1 cellular context compared by ENCODE assay signal in genomic region chr3:33439421-33440327, GRCh38.
TF ChIP-seq lines count a peak whose summit lies in the region.

No MANE protein-coding gene starts in this region.

TF ChIP-seq in HepG2, 621 proteins besides CTCF, POLR2A, EP300 and RAD21 (continued from another document and continues in another):
- TF ChIP-seq SNAPC4 (CRISPR knock-in tag; IDR thresholded peaks at IDR 0.05) (no peak), ZFP36 (IDR thresholded peaks at IDR 0.05; ENCODE audit: borderline replicate concordance, low read depth, low read length, partially characterized antibody) (no peak), ZNF691 (CRISPR knock-in tag; IDR thresholded peaks at IDR 0.05; ENCODE audit: borderline replicate concordance, low read depth) (0 out of 2 replicates have a peak, but pooled peaks have one; percentile 38), NFATC3 (CRISPR knock-in tag; IDR thresholded peaks at IDR 0.05) (no peak), REXO4 (CRISPR knock-in tag; IDR thresholded peaks at IDR 0.05; ENCODE audit: borderline replicate concordance) (no peak), ZNF256 (CRISPR knock-in tag; conservative IDR thresholded peaks at IDR 0.05) (no peak), ZNF646 (CRISPR knock-in tag; IDR thresholded peaks at IDR 0.05) (no peak), FOSL1 (CRISPR knock-in tag; IDR thresholded peaks at IDR 0.05; ENCODE audit: borderline replicate concordance) (no peak), HDAC6 (IDR thresholded peaks at IDR 0.05; ENCODE audit: low read depth, low read length) (no peak), SRSF9 (IDR thresholded peaks at IDR 0.05; ENCODE audit: borderline replicate concordance, insufficient read depth, low read depth, low read length, poor library complexity, severe bottlenecking) (no peak), EHMT2 (IDR thresholded peaks at IDR 0.05; ENCODE audit: borderline replicate concordance, low read depth, low read length) (no peak), ZFAT (CRISPR knock-in tag; conservative IDR thresholded peaks at IDR 0.05) (no peak), TSC22D2 (CRISPR knock-in tag; IDR thresholded peaks at IDR 0.05; ENCODE audit: borderline replicate concordance) (no peak), PTBP1 (IDR thresholded peaks at IDR 0.05; ENCODE audit: low read depth, low read length, poor library complexity, severe bottlenecking) (no peak), ZNF34 (CRISPR knock-in tag; IDR thresholded peaks at IDR 0.05; ENCODE audit: borderline replicate concordance) (no peak), PREB (CRISPR knock-in tag; IDR thresholded peaks at IDR 0.05) (no peak), ZGPAT (CRISPR knock-in tag; IDR thresholded peaks at IDR 0.05) (peak; percentile 63; the same call in 1 of the 2 replicates), ZNF232 (CRISPR knock-in tag; IDR thresholded peaks at IDR 0.05; ENCODE audit: borderline replicate concordance) (no peak; the same call in 1 of the 2 replicates), ZZZ3 (CRISPR knock-in tag; IDR thresholded peaks at IDR 0.05; ENCODE audit: borderline replicate concordance) (no peak), AFF4 (CRISPR knock-in tag; IDR thresholded peaks at IDR 0.05) (peak; percentile 76; the same call in 1 of the 2 replicates), PHF5A (CRISPR knock-in tag; IDR thresholded peaks at IDR 0.05; ENCODE audit: low read depth, unreplicated experiment) (no peak), ZNF451 (CRISPR knock-in tag; IDR thresholded peaks at IDR 0.05) (no peak), CSRNP1 (CRISPR knock-in tag; IDR thresholded peaks at IDR 0.05) (no peak), RBAK (CRISPR knock-in tag; IDR thresholded peaks at IDR 0.05) (no peak), BHLHE40 (IDR thresholded peaks at IDR 0.05; ENCODE audit: low read length) (no peak), REPIN1 (CRISPR knock-in tag; IDR thresholded peaks at IDR 0.05; ENCODE audit: borderline replicate concordance, low read depth) (0 out of 2 replicates have a peak, but pooled peaks have one; percentile 28), ZFP1 (CRISPR knock-in tag; IDR thresholded peaks at IDR 0.05) (no peak), ZNF274 (CRISPR knock-in tag; IDR thresholded peaks at IDR 0.05) (0 out of 2 replicates have a peak, but pooled peaks have one; percentile 56), ZNF605 (CRISPR knock-in tag; IDR thresholded peaks at IDR 0.05) (no peak), FOXA3 (CRISPR knock-in tag; IDR thresholded peaks at IDR 0.05) (0 out of 2 replicates have a peak, but pooled peaks have one; percentile 11), ZC3H4 (CRISPR knock-in tag; IDR thresholded peaks at IDR 0.05; ENCODE audit: borderline replicate concordance) (no peak), ZBTB46 (CRISPR knock-in tag; IDR thresholded peaks at IDR 0.05; ENCODE audit: borderline replicate concordance) (no peak)
